ENCODE assay signal across 1 cellular context in genomic region chr2:203808041-203808750, GRCh38.
TF ChIP-seq lines count a peak whose summit lies in the region.

No MANE protein-coding gene starts in this region.

TF ChIP-seq in GM23338, 12 proteins besides CTCF, POLR2A, EP300 and RAD21 (continued from another document):
- TF ChIP-seq, protein P1, sequence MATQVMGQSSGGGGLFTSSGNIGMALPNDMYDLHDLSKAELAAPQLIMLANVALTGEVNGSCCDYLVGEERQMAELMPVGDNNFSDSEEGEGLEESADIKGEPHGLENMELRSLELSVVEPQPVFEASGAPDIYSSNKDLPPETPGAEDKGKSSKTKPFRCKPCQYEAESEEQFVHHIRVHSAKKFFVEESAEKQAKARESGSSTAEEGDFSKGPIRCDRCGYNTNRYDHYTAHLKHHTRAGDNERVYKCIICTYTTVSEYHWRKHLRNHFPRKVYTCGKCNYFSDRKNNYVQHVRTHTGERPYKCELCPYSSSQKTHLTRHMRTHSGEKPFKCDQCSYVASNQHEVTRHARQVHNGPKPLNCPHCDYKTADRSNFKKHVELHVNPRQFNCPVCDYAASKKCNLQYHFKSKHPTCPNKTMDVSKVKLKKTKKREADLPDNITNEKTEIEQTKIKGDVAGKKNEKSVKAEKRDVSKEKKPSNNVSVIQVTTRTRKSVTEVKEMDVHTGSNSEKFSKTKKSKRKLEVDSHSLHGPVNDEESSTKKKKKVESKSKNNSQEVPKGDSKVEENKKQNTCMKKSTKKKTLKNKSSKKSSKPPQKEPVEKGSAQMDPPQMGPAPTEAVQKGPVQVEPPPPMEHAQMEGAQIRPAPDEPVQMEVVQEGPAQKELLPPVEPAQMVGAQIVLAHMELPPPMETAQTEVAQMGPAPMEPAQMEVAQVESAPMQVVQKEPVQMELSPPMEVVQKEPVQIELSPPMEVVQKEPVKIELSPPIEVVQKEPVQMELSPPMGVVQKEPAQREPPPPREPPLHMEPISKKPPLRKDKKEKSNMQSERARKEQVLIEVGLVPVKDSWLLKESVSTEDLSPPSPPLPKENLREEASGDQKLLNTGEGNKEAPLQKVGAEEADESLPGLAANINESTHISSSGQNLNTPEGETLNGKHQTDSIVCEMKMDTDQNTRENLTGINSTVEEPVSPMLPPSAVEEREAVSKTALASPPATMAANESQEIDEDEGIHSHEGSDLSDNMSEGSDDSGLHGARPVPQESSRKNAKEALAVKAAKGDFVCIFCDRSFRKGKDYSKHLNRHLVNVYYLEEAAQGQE (IDR thresholded peaks at IDR 0.05; ENCODE audit: unreplicated experiment), result no peak
